In genomic region chr2:55153564-55154315, GRCh38 we compare ENCODE assay signal across 12 cellular contexts.
A peak's percentile ranks its signal among the peaks of the same experiment; 100 is the strongest.
DNase-seq lines count a peak whose midpoint lies in the region; ATAC-seq and TF ChIP-seq lines count a peak whose summit lies in the region.
"Had no signal": no experiment of that assay in that cellular context is flagged by ENCODE, and none has a peak within 500 bp of the region (broad histone marks: within the 10 kb centered on the region; RNA-seq: fewer than 3 reads in every experiment).

No MANE protein-coding gene starts in this region.

- no TSS peak for BruUV-seq in Caco-2 (replicated peaks; lab: Mats Ljungman, UMichigan)

- CTCF ChIA-PET in Caco-2 (lab: Charles Lee): interaction anchor here (0.5 kb wide), 1 partner anchor 105 kb away, joined by 3 read pairs; no protein-coding TSS in a partner anchor

- DNase-seq in Caco-2 (no peak), DMS153 treated with DMSO at 0.1 percent for 48 hours (lab: John Stamatoyannopoulos, UW; ENCODE audit: unreplicated experiment) (no peak), retina (no peak)
- no peak for DNase-seq in stimulated activated CD8-positive, alpha-beta memory T cell treated with anti-CD3 and anti-CD28 coated beads, Interleukin-4, amount 100 ng/mL, for 48 hours
- DNase-seq: C1 segment of cervical spinal cord, NCI-H510A treated with DMSO at 0.1 percent for 48 hours, T-helper 9 cell had no signal

- H3K4me1 Mint-ChIP-seq in Caco-2 (ENCODE audit: low read depth, unreplicated experiment) (peaks cover 43% of the 10 kb centered on the region), brain (peaks cover 80% of the 10 kb centered on the region), nephron (peaks cover 65% of the 10 kb centered on the region)

- H3K9me3 Mint-ChIP-seq in Caco-2 (ENCODE audit: unreplicated experiment) (no peaks in the 10 kb centered on the region), brain (no peaks in the 10 kb centered on the region), nephron (no peaks in the 10 kb centered on the region)

- no peak overlapping the region for H3K4me3 ChIP-seq in Caco-2 (ENCODE audit: low read depth, low read length)

- peaks cover 59% of the 10 kb centered on the region for H3K4me1 ChIP-seq in Caco-2

- no peaks in the 10 kb centered on the region for H3K27me3 ChIP-seq in Caco-2 (replicated peaks; ENCODE audit: control insufficient read depth, insufficient read depth, low read length)

- H3K27ac Mint-ChIP-seq in Caco-2 (ENCODE audit: unreplicated experiment) (peak overlapping the region; percentile 82), brain (peak overlapping the region; percentile 90 to 99 (median 97)), nephron (peak overlapping the region in 2 of 3 experiments; percentile 83 to 93)

- intact Hi-C loops in Caco-2 (cut with micrococcal nuclease; ENCODE audit: unreplicated experiment): loop anchor here (1.0 kb wide), 1 partner anchor 17 kb away; no protein-coding TSS in a partner anchor

- no peak for TF ChIP-seq CTCF in Caco-2 (IDR thresholded peaks at IDR 0.05; ENCODE audit: insufficient read depth in 1 of 2, low read depth in 1 of 2, low read length in 1 of 2, severe bottlenecking in 1 of 2, unreplicated experiment in 1 of 2)
- no peak for TF ChIP-seq CTCF in brain (conservative IDR thresholded peaks at IDR 0.05)
- no peak for TF ChIP-seq CTCF in nephron (IDR thresholded peaks at IDR 0.05; ENCODE audit: unreplicated experiment in 3 of 3)

- H3K27me3 Mint-ChIP-seq in Caco-2 (ENCODE audit: insufficient read depth, unreplicated experiment): no peaks in the 10 kb centered on the region
- H3K27me3 Mint-ChIP-seq in brain: no peaks in the 10 kb centered on the region
- peaks cover 5% of the 10 kb centered on the region for H3K27me3 Mint-ChIP-seq in nephron (ENCODE audit: low read depth)

- peak; percentile 37 for ATAC-seq in HG03558 (IDR thresholded peaks at IDR 0.05; ENCODE audit: extremely low read depth, unreplicated experiment)
- ATAC-seq in HG03457 (IDR thresholded peaks at IDR 0.05; ENCODE audit: unreplicated experiment): no peak
- ATAC-seq: HCT116 had no signal

- no peaks in the 10 kb centered on the region for H3K9me3 ChIP-seq in Caco-2

- H3K4me3 Mint-ChIP-seq in Caco-2 (ENCODE audit: unreplicated experiment) (no peak overlapping the region), brain (peak overlapping the region in 4 of 5 experiments; percentile 10 to 70 (median 33)), nephron (no peak overlapping the region)

- H3K36me3 Mint-ChIP-seq in Caco-2 (ENCODE audit: insufficient read depth, unreplicated experiment): no peaks in the 10 kb centered on the region
- H3K36me3 Mint-ChIP-seq in brain: no peaks in the 10 kb centered on the region
- H3K36me3 Mint-ChIP-seq in nephron (ENCODE audit: low read depth): no peaks in the 10 kb centered on the region

- no peaks in the 10 kb centered on the region for H3K36me3 ChIP-seq in Caco-2 (ENCODE audit: control insufficient read depth, insufficient read depth, low read length)

- POLR2A ChIA-PET in Caco-2 (lab: Charles Lee): no interaction called here

Comparison
In these comparisons a context has a peak if more than half of its experiments do, and no peak if none do; other contexts are left out.
1. H3K4me3 Mint-ChIP-seq: peak in brain (4 of 5); none in Caco-2 (single experiment) and nephron (0 of 3).
2. Peak in every context shown above with its lines, with median percentiles within 50 percentile points of each other: H3K27ac Mint-ChIP-seq.